In genomic region chr1:169586067-169586394, GRCh38 we compare ENCODE assay signal across 8 cellular contexts. TPM values are rescaled to one million over a fixed set of nuclear protein-coding genes. Genes with fewer than 3 reads are reported as not detected.
A peak's percentile ranks its signal among the peaks of the same experiment; 100 is the strongest.
DNase-seq lines count a peak whose midpoint lies in the region; ATAC-seq and TF ChIP-seq lines count a peak whose summit lies in the region.

No MANE protein-coding gene starts in this region.

- H3K27ac Mint-ChIP-seq in activated CD4-positive, alpha-beta T cell treated with anti-CD3 and anti-CD28 coated beads, Interleukin-2, amount 10 ng/mL, durations not matched to agents 24 days and 14 days, result peak overlapping the region; percentile 92
- no peak overlapping the region for H3K27ac Mint-ChIP-seq in effector memory CD8-positive, alpha-beta T cell
- no peak overlapping the region for H3K27ac Mint-ChIP-seq in HFFc6

- no peak for TF ChIP-seq POLR2A in spleen (IDR thresholded peaks at IDR 0.05)

- H3K4me3 Mint-ChIP-seq in activated CD4-positive, alpha-beta T cell treated with anti-CD3 and anti-CD28 coated beads, Interleukin-2, amount 10 ng/mL, durations not matched to agents 24 days and 14 days, result peak overlapping the region; percentile 95
- peak overlapping the region; percentile 54 to 61 for H3K4me3 Mint-ChIP-seq in effector memory CD8-positive, alpha-beta T cell
- no peak overlapping the region for H3K4me3 Mint-ChIP-seq in HFFc6

- H3K4me1 ChIP-seq in HUES6 (ENCODE audit: control insufficient read depth, insufficient read depth, low read length) (peaks cover 3% of the 10 kb centered on the region; the same call in 1 of the 2 replicates), spleen (peaks cover 0 to 28% (median 5%) of the 10 kb centered on the region in 6 donors)

- no peaks in the 10 kb centered on the region for H3K27me3 Mint-ChIP-seq in activated CD4-positive, alpha-beta T cell treated with anti-CD3 and anti-CD28 coated beads, Interleukin-2, amount 10 ng/mL, durations not matched to agents 24 days and 14 days
- peaks cover 30 to 46% of the 10 kb centered on the region in 2 donors for H3K27me3 Mint-ChIP-seq in effector memory CD8-positive, alpha-beta T cell
- no peaks in the 10 kb centered on the region; the same call in 1 of the 2 replicates for H3K27me3 Mint-ChIP-seq in HFFc6 (ENCODE audit: insufficient read depth)

- H3K36me3 ChIP-seq in HUES6 (ENCODE audit: control insufficient read depth, insufficient read depth, low read length) (no peaks in the 10 kb centered on the region), spleen (no peaks in the 10 kb centered on the region)

- H3K27ac ChIP-seq in HUES6 (ENCODE audit: low read depth, low read length) (no peak overlapping the region), spleen (peak overlapping the region in 5 of 8 donors; percentile 9 to 84 (median 51))

- peaks cover 12% of the 10 kb centered on the region for H3K36me3 Mint-ChIP-seq in activated CD4-positive, alpha-beta T cell treated with anti-CD3 and anti-CD28 coated beads, Interleukin-2, amount 10 ng/mL, durations not matched to agents 24 days and 14 days (ENCODE audit: low read depth)
- no peaks in the 10 kb centered on the region for H3K36me3 Mint-ChIP-seq in effector memory CD8-positive, alpha-beta T cell (ENCODE audit: insufficient read depth)
- H3K36me3 Mint-ChIP-seq in HFFc6 (ENCODE audit: low read depth), result no peaks in the 10 kb centered on the region

- no peak for TF ChIP-seq CTCF in spleen (IDR thresholded peaks at IDR 0.05 in 8 of 11, conservative IDR thresholded peaks at IDR 0.05 in 3 of 11)
- TF ChIP-seq CTCF in HFFc6 (IDR thresholded peaks at IDR 0.05), result no peak

- H3K4me3 ChIP-seq in HUES6 (ENCODE audit: low read depth, low read length) (peak overlapping the region; percentile 46), spleen (peak overlapping the region in 5 of 8 donors; percentile 16 to 57 (median 18))

- no peaks in the 10 kb centered on the region for H3K9me3 Mint-ChIP-seq in activated CD4-positive, alpha-beta T cell treated with anti-CD3 and anti-CD28 coated beads, Interleukin-2, amount 10 ng/mL, durations not matched to agents 24 days and 14 days
- H3K9me3 Mint-ChIP-seq in effector memory CD8-positive, alpha-beta T cell, result no peaks in the 10 kb centered on the region
- no peaks in the 10 kb centered on the region for H3K9me3 Mint-ChIP-seq in HFFc6

- no peak overlapping the region for H3K9ac ChIP-seq in HUES6 (ENCODE audit: low read length)

- no peaks in the 10 kb centered on the region for H3K9me3 ChIP-seq in HUES6 (ENCODE audit: control insufficient read depth, insufficient read depth, low read depth, low read length)
- H3K9me3 ChIP-seq in spleen, result no peaks in the 10 kb centered on the region

- peaks cover 60% of the 10 kb centered on the region for H3K4me1 Mint-ChIP-seq in activated CD4-positive, alpha-beta T cell treated with anti-CD3 and anti-CD28 coated beads, Interleukin-2, amount 10 ng/mL, durations not matched to agents 24 days and 14 days
- H3K4me1 Mint-ChIP-seq in effector memory CD8-positive, alpha-beta T cell (ENCODE audit: low read depth in 2 of 2), result peaks cover 12 to 14% of the 10 kb centered on the region in 2 donors
- H3K4me1 Mint-ChIP-seq in HFFc6 (ENCODE audit: low read depth), result no peaks in the 10 kb centered on the region

- 12 to 22% (median 20%) methylated on average over 5 of the region's 5 CpGs for WGBS in spleen, 5 donors

- H3K27me3 ChIP-seq in HUES6 (ENCODE audit: control insufficient read depth, insufficient read depth, low read length) (peaks cover 3% of the 10 kb centered on the region), spleen (replicated peaks in 1 of 7) (peaks cover 0 to 50% (median 10%) of the 10 kb centered on the region in 7 donors)

- DNase-seq in activated CD4-positive, alpha-beta T cell treated with anti-CD3 and anti-CD28 coated beads, Interleukin-2, amount 10 ng/mL, durations not matched to agents 24 days and 14 days, result no peak
- no peak for DNase-seq in activated CD4-positive, alpha-beta T cell treated with anti-CD3 and anti-CD28 coated beads, Interleukin-2, amount 50 U/mL, for 1 hour
- DNase-seq in effector memory CD8-positive, alpha-beta T cell, result no peak
- DNase-seq in spleen, result no peak
- DNase-seq in HFFc6, result no peak
- no peak for DNase-seq in NCI-H2029 (lab: John Stamatoyannopoulos, UW)
- no peak for DNase-seq in GM03348 (ENCODE audit: low spot score)

- intact Hi-C loops in activated CD4-positive, alpha-beta T cell treated with anti-CD3 and anti-CD28 coated beads, Interleukin-2, amount 10 ng/mL, durations not matched to agents 24 days and 14 days (cut with micrococcal nuclease), result loop anchor here (1.0 to 10.0 kb wide), 7 partner anchors 15 to 1351 kb away; partner anchors contain the start of genes METTL18 and SCYL3
- intact Hi-C loops in spleen (cut with DNase I; ENCODE audit: low total_unique reads), result no loop called here

- peak; percentile 36 for ATAC-seq in effector memory CD8-positive, alpha-beta T cell (replicated peaks)

RNA-seq across cellular contexts. Expression of gene F5, which starts 0.2 kb away (rescaled TPM):
- total RNA-seq in activated CD4-positive, alpha-beta T cell treated with anti-CD3 and anti-CD28 coated beads, Interleukin-2, amount 10 ng/mL, durations not matched to agents 24 days and 14 days, result 46.3 and 51.3 TPM in 2 replicates
- total RNA-seq in spleen, result 10 to 100 TPM in 2 of 7 donors, 1 to 10 TPM in 5; 5.1 to 34.5 (median 7.7) TPM
- 1 to 10 TPM; 1.7 to 2.3 (median 2.3) TPM for polyA plus RNA-seq in spleen
- not detected for total RNA-seq in HFFc6 (2021; fragmentation: NEBNext Ultra II Directional; extraction: Animal tissue kit (Norgen Biotek cat#: 25700))

RNA-seq across cellular contexts. Expression of gene SELP, which starts 43.9 kb away (rescaled TPM):
- 0.14 TPM in 1 of 2 replicates, not detected in the other for total RNA-seq in activated CD4-positive, alpha-beta T cell treated with anti-CD3 and anti-CD28 coated beads, Interleukin-2, amount 10 ng/mL, durations not matched to agents 24 days and 14 days
- 1 to 10 TPM; 3.1 to 7.6 (median 4.7) TPM for total RNA-seq in spleen
- 1 to 10 TPM in 2 of 3 donors, under 1 TPM in 1; 0.97 to 1.3 (median 1.2) TPM for polyA plus RNA-seq in spleen
- not detected for total RNA-seq in HFFc6 (2021; fragmentation: NEBNext Ultra II Directional; extraction: Animal tissue kit (Norgen Biotek cat#: 25700))

Comparison
In these comparisons a context has a peak if more than half of its experiments do, and no peak if none do; other contexts are left out.
1. RNA of gene F5, which starts 0.2 kb away (total RNA-seq): 46.3 to 51.3 TPM in activated CD4-positive, alpha-beta T cell treated with anti-CD3 and anti-CD28 coated beads, Interleukin-2, amount 10 ng/mL, durations not matched to agents 24 days and 14 days and 5.1 to 34.5 TPM in spleen; not detected in HFFc6; every median in the first group is over 4 times any median in the second.